ENCODE assay signal across 8 cellular contexts in genomic region chr6:35181933-35182612, GRCh38. TPM values are rescaled to one million over a fixed set of nuclear protein-coding genes. Genes with fewer than 3 reads are reported as not detected.
A peak's percentile ranks its signal among the peaks of the same experiment; 100 is the strongest.
DNase-seq lines count a peak whose midpoint lies in the region; ATAC-seq, FAIRE-seq and TF ChIP-seq lines count a peak whose summit lies in the region.

No MANE protein-coding gene starts in this region.

- H3K4me1 ChIP-seq in esophagus squamous epithelium (peaks cover 12 to 40% (median 13%) of the 10 kb centered on the region in 3 donors), pancreas (peaks cover 0 to 6% (median 0%) of the 10 kb centered on the region in 3 donors)

- H3K36me3 ChIP-seq in esophagus squamous epithelium (no peaks in the 10 kb centered on the region), pancreas (no peaks in the 10 kb centered on the region)

- 13 to 42% methylated on average over 9 to 22 of the region's 55 CpGs for WGBS in esophagus squamous epithelium, 2 donors
- WGBS in pancreas, 2 donors = 39 to 45% methylated on average over 44 to 55 of the region's 55 CpGs

- H3K4me3 ChIP-seq in esophagus squamous epithelium (peak overlapping the region; percentile 2 to 51 (median 24)), pancreas (no peak overlapping the region)

- H3K27me3 ChIP-seq in esophagus squamous epithelium = no peaks in the 10 kb centered on the region
- no peaks in the 10 kb centered on the region for H3K27me3 ChIP-seq in pancreas

- H3K9me3 ChIP-seq in esophagus squamous epithelium (no peaks in the 10 kb centered on the region), pancreas (no peaks in the 10 kb centered on the region)

- intact Hi-C loops in esophagus squamous epithelium (cut with DNase I) (no loop called here), pancreas (cut with DNase I) (no loop called here)

- FAIRE-seq in pancreas (lab: Jason Lieb, UNC) = no peak

- ATAC-seq in pancreas (peak in 3 of 4 donors; percentile 45 to 62 (median 57)), GM18861 (IDR thresholded peaks at IDR 0.05; ENCODE audit: unreplicated experiment) (no peak), GM21447 (IDR thresholded peaks at IDR 0.05; ENCODE audit: unreplicated experiment) (no peak), HG03520 (IDR thresholded peaks at IDR 0.05; ENCODE audit: unreplicated experiment) (no peak)

- in situ Hi-C loops in GM13976 (cut with MboI; ENCODE audit: low sequenced_read_pairs, unreplicated experiment) = no loop called here

- H3K27ac ChIP-seq in esophagus squamous epithelium = peak overlapping the region in 3 of 4 donors; percentile 17 to 46 (median 42)
- no peak overlapping the region for H3K27ac ChIP-seq in pancreas

- DNase-seq in ELR (ENCODE audit: low read depth) (peak; percentile 92), NCI-H69 (lab: John Stamatoyannopoulos, UW) (peak; percentile 91), esophagus squamous epithelium (lab: John Stamatoyannopoulos, UW) (no peak), pancreas (peak in 3 of 6 donors; percentile 22 to 61 (median 60)), GM13976 (ENCODE audit: low spot score) (no peak)

- no peak for TF ChIP-seq POLR2A in esophagus squamous epithelium (IDR thresholded peaks at IDR 0.05)

- TF ChIP-seq CTCF in esophagus squamous epithelium (IDR thresholded peaks at IDR 0.05) (no peak), pancreas (IDR thresholded peaks at IDR 0.05) (no peak), GM13976 (IDR thresholded peaks at IDR 0.05; ENCODE audit: borderline replicate concordance, control extremely low read depth, extremely low read depth, insufficient read depth, missing control alignments) (no peak)

RNA-seq across cellular contexts. Expression of gene SCUBE3, which starts 31.7 kb away (rescaled TPM):
- total RNA-seq in esophagus squamous epithelium (under 1 TPM in 2 of 4 donors, not detected in 2; 0.03 to 0.19 TPM), pancreas (under 1 TPM in 5 of 6 donors, not detected in 1; 0.03 to 0.12 (median 0.03) TPM)
- under 1 TPM; 0.02 to 0.15 TPM for polyA plus RNA-seq in pancreas

RNA-seq across cellular contexts. Expression of gene TCP11, which starts 40.9 kb away (rescaled TPM):
- total RNA-seq in esophagus squamous epithelium (under 1 TPM in 1 of 4 donors, not detected in 3; 0.64 TPM), pancreas (under 1 TPM in 1 of 6 donors, not detected in 5; 0.34 TPM)
- polyA plus RNA-seq in pancreas = under 1 TPM in 1 of 2 donors, not detected in 1; 0.14 TPM

Comparison
In these comparisons a context has a peak if more than half of its experiments do, and no peak if none do; other contexts are left out.
1. DNase-seq: peak in ELR (single experiment) and NCI-H69 (single experiment); none in esophagus squamous epithelium (single experiment) and GM13976 (single experiment).
2. H3K27ac ChIP-seq: peak in esophagus squamous epithelium (3 of 4); none in pancreas (0 of 4).
3. H3K4me3 ChIP-seq: peak in esophagus squamous epithelium (4 of 4); none in pancreas (0 of 4).
4. ATAC-seq: peak in pancreas (3 of 4); none in GM18861 (single experiment), GM21447 (single experiment) and HG03520 (single experiment).